Comparison of ENCODE assay signal across 9 cellular contexts in the genomic region with DNA sequence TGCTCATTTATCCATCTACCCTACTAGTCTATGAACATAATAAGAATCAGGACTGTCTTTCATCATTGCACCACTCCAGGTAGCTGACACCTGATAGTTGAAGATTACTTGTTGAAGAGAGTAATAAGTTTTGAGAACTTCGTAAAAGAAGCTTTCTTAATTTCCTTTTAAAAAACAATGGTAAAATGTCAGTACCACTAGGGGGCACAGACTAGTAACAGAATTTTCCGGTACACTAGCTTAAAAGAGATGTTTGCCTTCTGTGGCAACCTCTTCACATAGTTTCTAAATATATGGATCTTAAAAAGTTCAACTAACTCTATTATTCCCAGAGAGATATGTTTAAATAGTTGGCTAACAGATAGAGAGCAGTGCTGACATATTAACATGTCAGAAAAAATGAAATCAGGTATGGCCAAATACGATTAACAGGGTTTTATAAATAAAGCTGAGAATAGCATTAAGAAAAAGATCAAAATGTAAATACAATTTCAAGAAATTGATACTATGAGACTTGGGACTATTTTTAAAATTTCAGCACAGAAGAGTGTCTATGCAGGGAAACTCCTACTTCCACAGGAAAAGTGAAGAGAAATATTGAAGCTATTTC. TPM values are rescaled to one million over a fixed set of nuclear protein-coding genes. Genes with fewer than 3 reads are reported as not detected.
DNase-seq lines count a peak whose midpoint lies in the region; ATAC-seq, FAIRE-seq and TF ChIP-seq lines count a peak whose summit lies in the region.
"Had no signal": no experiment of that assay in that cellular context is flagged by ENCODE, and none has a peak within 500 bp of the region (broad histone marks: within the 10 kb centered on the region; RNA-seq: fewer than 3 reads in every experiment).

No MANE protein-coding gene starts in this region.

- DNase-seq in Caco-2 (no peak), HFFc6 (peak; percentile 42), kidney (no peak), HK-2 (ENCODE audit: unreplicated experiment) (no peak), NCI-H128 (lab: John Stamatoyannopoulos, UW; ENCODE audit: unreplicated experiment) (no peak)

- no peaks in the 10 kb centered on the region for H3K27me3 ChIP-seq in Caco-2 (replicated peaks; ENCODE audit: control insufficient read depth, insufficient read depth, low read length)

- CTCF ChIA-PET in Caco-2 (lab: Charles Lee): interaction anchor here (0.6 to 2.2 kb wide), 7 partner anchors 55 to 710 kb away, joined by 3 to 23 read pairs (median 4); no protein-coding TSS in a partner anchor

- no TSS peak for BruUV-seq in Caco-2 (replicated peaks; lab: Mats Ljungman, UMichigan)

- peaks cover 19% of the 10 kb centered on the region for H3K27me3 Mint-ChIP-seq in Caco-2 (ENCODE audit: insufficient read depth, unreplicated experiment)
- no peaks in the 10 kb centered on the region for H3K27me3 Mint-ChIP-seq in HFFc6 (ENCODE audit: insufficient read depth)

- H3K36me3 Mint-ChIP-seq in Caco-2 (ENCODE audit: insufficient read depth, unreplicated experiment): no peaks in the 10 kb centered on the region
- no peaks in the 10 kb centered on the region for H3K36me3 Mint-ChIP-seq in HFFc6 (ENCODE audit: low read depth)

- intact Hi-C loops in Caco-2 (cut with micrococcal nuclease; ENCODE audit: unreplicated experiment) (loop anchor here (1.0 kb wide), 2 partner anchors 514 to 565 kb away; no protein-coding TSS in a partner anchor), kidney (cut with DNase I) (loop anchor here (5.0 kb wide), 1 partner anchor 511 kb away; no protein-coding TSS in a partner anchor)

- no peaks in the 10 kb centered on the region for H3K9me3 ChIP-seq in Caco-2
- no peaks in the 10 kb centered on the region for H3K9me3 ChIP-seq in kidney (ENCODE audit: control insufficient read depth in 1 of 2, low read length in 2 of 2)

- FAIRE-seq in kidney (lab: Jason Lieb, UNC): no peak

- H3K4me3 Mint-ChIP-seq in Caco-2 (ENCODE audit: unreplicated experiment): no peak overlapping the region
- H3K4me3 Mint-ChIP-seq in HFFc6: no peak overlapping the region

- H3K9ac ChIP-seq in kidney (ENCODE audit: low read length in 2 of 2): no peak overlapping the region

- POLR2A ChIA-PET in Caco-2 (lab: Charles Lee): no interaction called here

- H3K4me1 Mint-ChIP-seq in Caco-2 (ENCODE audit: low read depth, unreplicated experiment) (peaks cover 7% of the 10 kb centered on the region), HFFc6 (ENCODE audit: low read depth) (peaks cover 52% of the 10 kb centered on the region)

- H3K4me1 ChIP-seq in Caco-2 (no peaks in the 10 kb centered on the region), kidney (ENCODE audit: control insufficient read depth in 1 of 2, insufficient read depth in 1 of 2, low read depth in 1 of 2, low read length in 2 of 2) (peaks cover 0 to 2% of the 10 kb centered on the region in 2 donors)

- TF ChIP-seq CTCF in Caco-2 (IDR thresholded peaks at IDR 0.05; ENCODE audit: insufficient read depth in 1 of 2, low read depth in 1 of 2, low read length in 1 of 2, severe bottlenecking in 1 of 2, unreplicated experiment in 1 of 2): peak; percentile 52 to 57
- TF ChIP-seq CTCF in HFFc6 (IDR thresholded peaks at IDR 0.05): peak; percentile 90
- TF ChIP-seq CTCF in VCaP (conservative IDR thresholded peaks at IDR 0.05): peak; percentile 76
- TF ChIP-seq CTCF in kidney (IDR thresholded peaks at IDR 0.05; ENCODE audit: borderline replicate concordance, extremely low read depth, insufficient read depth): peak; percentile 40

- H3K4me3 ChIP-seq in Caco-2 (ENCODE audit: low read depth, low read length): no peak overlapping the region
- H3K4me3 ChIP-seq in kidney (ENCODE audit: low read length in 2 of 2): no peak overlapping the region

- no peak overlapping the region for H3K27ac Mint-ChIP-seq in Caco-2 (ENCODE audit: unreplicated experiment)
- H3K27ac Mint-ChIP-seq in HFFc6: no peak overlapping the region

- H3K27ac ChIP-seq in VCaP (no peak overlapping the region), kidney (ENCODE audit: low read depth in 2 of 2, low read length in 2 of 2) (no peak overlapping the region)

- no peaks in the 10 kb centered on the region for H3K36me3 ChIP-seq in Caco-2 (ENCODE audit: control insufficient read depth, insufficient read depth, low read length)
- H3K36me3 ChIP-seq in kidney (ENCODE audit: control insufficient read depth in 1 of 2, insufficient read depth in 2 of 2, low read length in 2 of 2): no peaks in the 10 kb centered on the region

- no peaks in the 10 kb centered on the region for H3K9me3 Mint-ChIP-seq in Caco-2 (ENCODE audit: unreplicated experiment)
- no peaks in the 10 kb centered on the region for H3K9me3 Mint-ChIP-seq in HFFc6

- ATAC-seq in GM18868 (IDR thresholded peaks at IDR 0.05; ENCODE audit: unreplicated experiment): no peak
- no peak for ATAC-seq in GM21786 (IDR thresholded peaks at IDR 0.05; ENCODE audit: unreplicated experiment)

RNA-seq across cellular contexts. Expression of a gene that starts 5.4 kb away (rescaled TPM):
- 0.07 and 0.20 TPM in 2 replicates for total RNA-seq in Caco-2 (2022)
- 10 to 100 TPM; 16.3 to 35.5 (median 20.2) TPM for total RNA-seq in HFFc6 (2021; fragmentation: NEBNext Ultra II Directional; extraction: Animal tissue kit (Norgen Biotek cat#: 25700))
- 0.50 TPM for total RNA-seq in kidney
- polyA plus RNA-seq in kidney (ENCODE audit: insufficient read depth, low read depth, low replicate concordance): not detected
- total RNA-seq: pulmonary artery endothelial cell had no signal

Comparison
In these comparisons a context has a peak if more than half of its experiments do, and no peak if none do; other contexts are left out.
1. CTCF ChIP-seq: peak in every context shown above with its lines; median percentile 90 in HFFc6; 76 in VCaP; 54 in Caco-2; 40 in kidney.
2. RNA of a gene that starts 5.4 kb away (total RNA-seq): 16.3 to 35.5 TPM in HFFc6; 0.50 TPM in kidney (single experiment) and 0.07 to 0.20 TPM in Caco-2; every median in the first group is over 10 times any median in the second.